In genomic region chr22:46035742-46036557, GRCh38 we compare ENCODE assay signal across 1 cellular context.
A peak's percentile ranks its signal among the peaks of the same experiment; 100 is the strongest.
TF ChIP-seq lines count a peak whose summit lies in the region.

No MANE protein-coding gene starts in this region.

TF ChIP-seq in HepG2, 621 proteins besides CTCF, POLR2A, EP300 and RAD21 (continued from another document and continues in another):
- peak; percentile 61; the same call in 1 of the 2 replicates for TF ChIP-seq THAP7 (CRISPR knock-in tag; IDR thresholded peaks at IDR 0.05)
- TF ChIP-seq MED13 (CRISPR knock-in tag; IDR thresholded peaks at IDR 0.05): no peak
- TF ChIP-seq ZNF556 (CRISPR knock-in tag; IDR thresholded peaks at IDR 0.05; ENCODE audit: borderline replicate concordance): 0 out of 2 replicates have a peak, but pooled peaks have one; percentile 24
- TF ChIP-seq KDM1A (CRISPR knock-in tag; IDR thresholded peaks at IDR 0.05): no peak
- peak; percentile 56; the same call in 1 of the 2 replicates for TF ChIP-seq ZFP91 (CRISPR knock-in tag; IDR thresholded peaks at IDR 0.05; ENCODE audit: borderline replicate concordance)
- no peak; the same call in 1 of the 2 replicates for TF ChIP-seq PAXIP1 (CRISPR knock-in tag; conservative IDR thresholded peaks at IDR 0.05)
- peak; percentile 79 for TF ChIP-seq POLR2AphosphoS5 (IDR thresholded peaks at IDR 0.05; ENCODE audit: low read depth, low read length)
- TF ChIP-seq FOXP1 (IDR thresholded peaks at IDR 0.05): no peak
- TF ChIP-seq FOXP1 (CRISPR knock-in tag; IDR thresholded peaks at IDR 0.05): no peak
- TF ChIP-seq E2F1 (CRISPR knock-in tag; IDR thresholded peaks at IDR 0.05): peak; percentile 66; the same call in 1 of the 2 replicates
- TF ChIP-seq, protein P1, sequence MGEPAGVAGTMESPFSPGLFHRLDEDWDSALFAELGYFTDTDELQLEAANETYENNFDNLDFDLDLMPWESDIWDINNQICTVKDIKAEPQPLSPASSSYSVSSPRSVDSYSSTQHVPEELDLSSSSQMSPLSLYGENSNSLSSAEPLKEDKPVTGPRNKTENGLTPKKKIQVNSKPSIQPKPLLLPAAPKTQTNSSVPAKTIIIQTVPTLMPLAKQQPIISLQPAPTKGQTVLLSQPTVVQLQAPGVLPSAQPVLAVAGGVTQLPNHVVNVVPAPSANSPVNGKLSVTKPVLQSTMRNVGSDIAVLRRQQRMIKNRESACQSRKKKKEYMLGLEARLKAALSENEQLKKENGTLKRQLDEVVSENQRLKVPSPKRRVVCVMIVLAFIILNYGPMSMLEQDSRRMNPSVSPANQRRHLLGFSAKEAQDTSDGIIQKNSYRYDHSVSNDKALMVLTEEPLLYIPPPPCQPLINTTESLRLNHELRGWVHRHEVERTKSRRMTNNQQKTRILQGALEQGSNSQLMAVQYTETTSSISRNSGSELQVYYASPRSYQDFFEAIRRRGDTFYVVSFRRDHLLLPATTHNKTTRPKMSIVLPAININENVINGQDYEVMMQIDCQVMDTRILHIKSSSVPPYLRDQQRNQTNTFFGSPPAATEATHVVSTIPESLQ (CRISPR knock-in tag; conservative IDR thresholded peaks at IDR 0.05): no peak
- no peak for TF ChIP-seq KAT2B (IDR thresholded peaks at IDR 0.05; ENCODE audit: borderline replicate concordance, low read depth, low read length)
- no peak for TF ChIP-seq ZMYM3 (CRISPR knock-in tag; IDR thresholded peaks at IDR 0.05)
- TF ChIP-seq CBX5 (CRISPR knock-in tag; IDR thresholded peaks at IDR 0.05; ENCODE audit: borderline replicate concordance): no peak
- 0 out of 2 replicates have a peak, but pooled peaks have one; percentile 62 for TF ChIP-seq ZMAT3 (CRISPR knock-in tag; conservative IDR thresholded peaks at IDR 0.05)
- no peak for TF ChIP-seq BRD4 (CRISPR knock-in tag; IDR thresholded peaks at IDR 0.05)
- TF ChIP-seq ZNF563 (CRISPR knock-in tag; IDR thresholded peaks at IDR 0.05): 0 out of 2 replicates have a peak, but pooled peaks have one; percentile 44
- TF ChIP-seq THYN1 (CRISPR knock-in tag; IDR thresholded peaks at IDR 0.05; ENCODE audit: borderline replicate concordance, low read depth): no peak
- TF ChIP-seq EED (CRISPR knock-in tag; IDR thresholded peaks at IDR 0.05): peak; percentile 61; the same call in 1 of the 2 replicates
- TF ChIP-seq RFX5 (IDR thresholded peaks at IDR 0.05; ENCODE audit: low read depth, low read length): no peak
- TF ChIP-seq TGIF2 (CRISPR knock-in tag; IDR thresholded peaks at IDR 0.05): no peak
- TF ChIP-seq ZNF333 (CRISPR knock-in tag; IDR thresholded peaks at IDR 0.05; ENCODE audit: borderline replicate concordance): no peak
- TF ChIP-seq ZSCAN25 (CRISPR knock-in tag; IDR thresholded peaks at IDR 0.05): no peak
- no peak for TF ChIP-seq HNF1A (IDR thresholded peaks at IDR 0.05; ENCODE audit: low read depth)
- peak; percentile 46; the same call in 1 of the 2 replicates for TF ChIP-seq HNF1A (CRISPR knock-in tag; IDR thresholded peaks at IDR 0.05; ENCODE audit: borderline replicate concordance)
- TF ChIP-seq KAT8 (CRISPR knock-in tag; IDR thresholded peaks at IDR 0.05): peak; percentile 93
- TF ChIP-seq BORCS8-MEF2B (CRISPR knock-in tag; IDR thresholded peaks at IDR 0.05): peak; percentile 69; the same call in 1 of the 2 replicates
- TF ChIP-seq SIN3A (IDR thresholded peaks at IDR 0.05; ENCODE audit: borderline replicate concordance, low read depth, low read length): peak; percentile 75; the same call in 1 of the 2 replicates
- TF ChIP-seq, protein P2, sequence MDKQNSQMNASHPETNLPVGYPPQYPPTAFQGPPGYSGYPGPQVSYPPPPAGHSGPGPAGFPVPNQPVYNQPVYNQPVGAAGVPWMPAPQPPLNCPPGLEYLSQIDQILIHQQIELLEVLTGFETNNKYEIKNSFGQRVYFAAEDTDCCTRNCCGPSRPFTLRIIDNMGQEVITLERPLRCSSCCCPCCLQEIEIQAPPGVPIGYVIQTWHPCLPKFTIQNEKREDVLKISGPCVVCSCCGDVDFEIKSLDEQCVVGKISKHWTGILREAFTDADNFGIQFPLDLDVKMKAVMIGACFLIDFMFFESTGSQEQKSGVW (CRISPR knock-in tag; IDR thresholded peaks at IDR 0.05; ENCODE audit: borderline replicate concordance): no peak
- TF ChIP-seq PHF21A (CRISPR knock-in tag; IDR thresholded peaks at IDR 0.05): no peak; the same call in 1 of the 2 replicates
- TF ChIP-seq ZNF747 (CRISPR knock-in tag; IDR thresholded peaks at IDR 0.05; ENCODE audit: borderline replicate concordance): peak; percentile 27; the same call in 1 of the 2 replicates
- no peak for TF ChIP-seq GTF2F1 (IDR thresholded peaks at IDR 0.05; ENCODE audit: low read length)
- TF ChIP-seq SRY (CRISPR knock-in tag; IDR thresholded peaks at IDR 0.05): peak; percentile 31; the same call in 1 of the 2 replicates
- TF ChIP-seq ZNF687 (CRISPR knock-in tag; IDR thresholded peaks at IDR 0.05): peak; percentile 91
- no peak for TF ChIP-seq ADNP (CRISPR knock-in tag; IDR thresholded peaks at IDR 0.05)
- TF ChIP-seq ZNF501 (CRISPR knock-in tag; IDR thresholded peaks at IDR 0.05): peak; percentile 71
- TF ChIP-seq ZNF441 (CRISPR knock-in tag; IDR thresholded peaks at IDR 0.05; ENCODE audit: borderline replicate concordance): peak; percentile 71; the same call in 1 of the 2 replicates
- TF ChIP-seq, protein P3, sequence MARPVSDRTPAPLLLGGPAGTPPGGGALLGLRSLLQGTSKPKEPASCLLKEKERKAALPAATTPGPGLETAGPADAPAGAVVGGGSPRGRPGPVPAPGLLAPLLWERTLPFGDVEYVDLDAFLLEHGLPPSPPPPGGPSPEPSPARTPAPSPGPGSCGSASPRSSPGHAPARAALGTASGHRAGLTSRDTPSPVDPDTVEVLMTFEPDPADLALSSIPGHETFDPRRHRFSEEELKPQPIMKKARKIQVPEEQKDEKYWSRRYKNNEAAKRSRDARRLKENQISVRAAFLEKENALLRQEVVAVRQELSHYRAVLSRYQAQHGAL (CRISPR knock-in tag; IDR thresholded peaks at IDR 0.05; ENCODE audit: not compliant biosample characterization): no peak
- no peak for TF ChIP-seq TCF7 (IDR thresholded peaks at IDR 0.05; ENCODE audit: low read depth)
- TF ChIP-seq, protein P4, sequence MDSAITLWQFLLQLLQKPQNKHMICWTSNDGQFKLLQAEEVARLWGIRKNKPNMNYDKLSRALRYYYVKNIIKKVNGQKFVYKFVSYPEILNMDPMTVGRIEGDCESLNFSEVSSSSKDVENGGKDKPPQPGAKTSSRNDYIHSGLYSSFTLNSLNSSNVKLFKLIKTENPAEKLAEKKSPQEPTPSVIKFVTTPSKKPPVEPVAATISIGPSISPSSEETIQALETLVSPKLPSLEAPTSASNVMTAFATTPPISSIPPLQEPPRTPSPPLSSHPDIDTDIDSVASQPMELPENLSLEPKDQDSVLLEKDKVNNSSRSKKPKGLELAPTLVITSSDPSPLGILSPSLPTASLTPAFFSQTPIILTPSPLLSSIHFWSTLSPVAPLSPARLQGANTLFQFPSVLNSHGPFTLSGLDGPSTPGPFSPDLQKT (CRISPR knock-in tag; IDR thresholded peaks at IDR 0.05; ENCODE audit: borderline replicate concordance): no peak; the same call in 1 of the 2 replicates
- peak; percentile 46; the same call in 1 of the 2 replicates for TF ChIP-seq ZNF891 (CRISPR knock-in tag; IDR thresholded peaks at IDR 0.05)
